In the genomic region with DNA sequence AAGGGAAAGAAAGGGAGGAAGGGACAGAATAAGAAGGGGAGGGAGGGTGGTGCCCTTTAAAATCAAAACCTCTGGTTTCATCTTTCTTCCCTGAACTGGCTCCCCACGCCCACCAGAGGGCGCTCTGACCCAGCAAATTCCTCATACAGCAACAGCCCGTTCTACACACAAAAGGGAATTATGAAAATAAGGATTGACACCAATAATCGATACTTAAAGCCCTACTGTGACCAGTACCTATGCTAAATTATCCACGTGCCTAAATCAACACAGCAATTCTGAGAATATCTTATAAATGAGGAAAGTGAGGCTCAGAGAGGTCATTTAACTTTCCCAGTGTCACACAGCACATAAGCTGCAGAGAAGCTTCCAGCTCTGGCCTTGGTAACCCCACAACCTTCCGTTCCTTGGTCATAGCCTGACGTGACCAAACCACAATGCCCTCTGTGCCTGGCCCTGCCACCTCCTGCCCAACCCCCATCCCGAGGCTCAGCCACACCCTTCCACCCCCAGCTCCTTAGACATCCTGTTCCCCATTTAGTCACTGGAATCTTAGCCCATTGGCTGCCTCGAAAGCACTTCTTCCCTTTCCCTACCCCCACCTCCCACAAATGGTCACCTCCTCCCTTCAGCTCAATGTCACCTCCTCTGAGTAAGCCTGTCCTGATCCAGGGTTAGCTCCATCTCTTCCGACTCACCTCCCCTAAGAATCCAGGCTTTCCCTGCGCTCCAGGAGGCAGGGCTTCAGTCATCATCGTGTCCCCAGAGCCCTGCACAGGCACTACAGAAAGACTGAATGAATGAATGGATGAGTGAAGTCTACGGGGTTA, we compare ENCODE assay signal across 3 cellular contexts.
TF ChIP-seq lines count a peak whose summit lies in the region.

No MANE protein-coding gene starts in this region.

TF ChIP-seq in A549, 52 proteins besides CTCF, POLR2A, EP300 and RAD21:
- TF ChIP-seq RNF2 (IDR thresholded peaks at IDR 0.05; ENCODE audit: borderline replicate concordance, low read depth): no peak
- TF ChIP-seq ZFP36 (IDR thresholded peaks at IDR 0.05; ENCODE audit: borderline replicate concordance, partially characterized antibody): peak; percentile 93
- TF ChIP-seq HDAC2 (IDR thresholded peaks at IDR 0.05): no peak
- no peak for TF ChIP-seq BHLHE40 (IDR thresholded peaks at IDR 0.05; ENCODE audit: low read depth, low read length)
- TF ChIP-seq NPAS2 (CRISPR knock-in tag; IDR thresholded peaks at IDR 0.05; ENCODE audit: borderline replicate concordance): no peak
- TF ChIP-seq CHD4 (IDR thresholded peaks at IDR 0.05; ENCODE audit: borderline replicate concordance): peak; percentile 23; the same call in 1 of the 2 replicates
- peak in 1 of 2 experiments; percentile 47; a peak in 2 of 5 replicates for TF ChIP-seq JUN (IDR thresholded peaks at IDR 0.05)
- no peak for TF ChIP-seq JUNB (IDR thresholded peaks at IDR 0.05)
- peak; percentile 95; the same call in 1 of the 2 replicates for TF ChIP-seq KDM1A (IDR thresholded peaks at IDR 0.05; ENCODE audit: low read depth)
- peak; percentile 94 for TF ChIP-seq SMC3 (IDR thresholded peaks at IDR 0.05)
- TF ChIP-seq, protein P1, sequence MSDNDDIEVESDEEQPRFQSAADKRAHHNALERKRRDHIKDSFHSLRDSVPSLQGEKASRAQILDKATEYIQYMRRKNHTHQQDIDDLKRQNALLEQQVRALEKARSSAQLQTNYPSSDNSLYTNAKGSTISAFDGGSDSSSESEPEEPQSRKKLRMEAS (IDR thresholded peaks at IDR 0.05): peak; percentile 9; the same call in 1 of the 2 replicates

TF ChIP-seq in GM12891, 5 proteins besides CTCF, POLR2A, EP300 and RAD21:
- TF ChIP-seq TAF1 (IDR thresholded peaks at IDR 0.05; ENCODE audit: low read depth, low read length) (no peak), POU2F2 (IDR thresholded peaks at IDR 0.05; ENCODE audit: low read depth, low read length) (no peak), SPI1 (IDR thresholded peaks at IDR 0.05; ENCODE audit: low read depth, low read length) (no peak), POLR2AphosphoS5 (IDR thresholded peaks at IDR 0.05; ENCODE audit: low read depth, low read length) (no peak), PAX5 (IDR thresholded peaks at IDR 0.05; ENCODE audit: insufficient read depth, low read length, severe bottlenecking) (no peak)

TF ChIP-seq in HepG2, 621 proteins besides CTCF, POLR2A, EP300 and RAD21 (continues in another document):
- no peak for TF ChIP-seq JARID2 (CRISPR knock-in tag; IDR thresholded peaks at IDR 0.05; ENCODE audit: insufficient replicate concordance)
- TF ChIP-seq MED8 (CRISPR knock-in tag; IDR thresholded peaks at IDR 0.05; ENCODE audit: insufficient replicate concordance): no peak
- TF ChIP-seq, protein P2, sequence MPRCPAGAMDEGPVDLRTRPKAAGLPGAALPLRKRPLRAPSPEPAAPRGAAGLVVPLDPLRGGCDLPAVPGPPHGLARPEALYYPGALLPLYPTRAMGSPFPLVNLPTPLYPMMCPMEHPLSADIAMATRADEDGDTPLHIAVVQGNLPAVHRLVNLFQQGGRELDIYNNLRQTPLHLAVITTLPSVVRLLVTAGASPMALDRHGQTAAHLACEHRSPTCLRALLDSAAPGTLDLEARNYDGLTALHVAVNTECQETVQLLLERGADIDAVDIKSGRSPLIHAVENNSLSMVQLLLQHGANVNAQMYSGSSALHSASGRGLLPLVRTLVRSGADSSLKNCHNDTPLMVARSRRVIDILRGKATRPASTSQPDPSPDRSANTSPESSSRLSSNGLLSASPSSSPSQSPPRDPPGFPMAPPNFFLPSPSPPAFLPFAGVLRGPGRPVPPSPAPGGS (CRISPR knock-in tag; IDR thresholded peaks at IDR 0.05): no peak
- peak; percentile 93 for TF ChIP-seq SMC3 (IDR thresholded peaks at IDR 0.05; ENCODE audit: low read length)
- no peak for TF ChIP-seq KAT2B (IDR thresholded peaks at IDR 0.05; ENCODE audit: borderline replicate concordance, low read depth, low read length)
- TF ChIP-seq RFXANK (CRISPR knock-in tag; IDR thresholded peaks at IDR 0.05): no peak
- no peak for TF ChIP-seq ZSCAN31 (CRISPR knock-in tag; IDR thresholded peaks at IDR 0.05; ENCODE audit: low read depth)
- TF ChIP-seq ZNF143 (CRISPR knock-in tag; IDR thresholded peaks at IDR 0.05): no peak
- no peak for TF ChIP-seq HMG20A (CRISPR knock-in tag; IDR thresholded peaks at IDR 0.05; ENCODE audit: borderline replicate concordance)
- no peak for TF ChIP-seq ZNF558 (CRISPR knock-in tag; IDR thresholded peaks at IDR 0.05; ENCODE audit: borderline replicate concordance)
- TF ChIP-seq, protein P3, sequence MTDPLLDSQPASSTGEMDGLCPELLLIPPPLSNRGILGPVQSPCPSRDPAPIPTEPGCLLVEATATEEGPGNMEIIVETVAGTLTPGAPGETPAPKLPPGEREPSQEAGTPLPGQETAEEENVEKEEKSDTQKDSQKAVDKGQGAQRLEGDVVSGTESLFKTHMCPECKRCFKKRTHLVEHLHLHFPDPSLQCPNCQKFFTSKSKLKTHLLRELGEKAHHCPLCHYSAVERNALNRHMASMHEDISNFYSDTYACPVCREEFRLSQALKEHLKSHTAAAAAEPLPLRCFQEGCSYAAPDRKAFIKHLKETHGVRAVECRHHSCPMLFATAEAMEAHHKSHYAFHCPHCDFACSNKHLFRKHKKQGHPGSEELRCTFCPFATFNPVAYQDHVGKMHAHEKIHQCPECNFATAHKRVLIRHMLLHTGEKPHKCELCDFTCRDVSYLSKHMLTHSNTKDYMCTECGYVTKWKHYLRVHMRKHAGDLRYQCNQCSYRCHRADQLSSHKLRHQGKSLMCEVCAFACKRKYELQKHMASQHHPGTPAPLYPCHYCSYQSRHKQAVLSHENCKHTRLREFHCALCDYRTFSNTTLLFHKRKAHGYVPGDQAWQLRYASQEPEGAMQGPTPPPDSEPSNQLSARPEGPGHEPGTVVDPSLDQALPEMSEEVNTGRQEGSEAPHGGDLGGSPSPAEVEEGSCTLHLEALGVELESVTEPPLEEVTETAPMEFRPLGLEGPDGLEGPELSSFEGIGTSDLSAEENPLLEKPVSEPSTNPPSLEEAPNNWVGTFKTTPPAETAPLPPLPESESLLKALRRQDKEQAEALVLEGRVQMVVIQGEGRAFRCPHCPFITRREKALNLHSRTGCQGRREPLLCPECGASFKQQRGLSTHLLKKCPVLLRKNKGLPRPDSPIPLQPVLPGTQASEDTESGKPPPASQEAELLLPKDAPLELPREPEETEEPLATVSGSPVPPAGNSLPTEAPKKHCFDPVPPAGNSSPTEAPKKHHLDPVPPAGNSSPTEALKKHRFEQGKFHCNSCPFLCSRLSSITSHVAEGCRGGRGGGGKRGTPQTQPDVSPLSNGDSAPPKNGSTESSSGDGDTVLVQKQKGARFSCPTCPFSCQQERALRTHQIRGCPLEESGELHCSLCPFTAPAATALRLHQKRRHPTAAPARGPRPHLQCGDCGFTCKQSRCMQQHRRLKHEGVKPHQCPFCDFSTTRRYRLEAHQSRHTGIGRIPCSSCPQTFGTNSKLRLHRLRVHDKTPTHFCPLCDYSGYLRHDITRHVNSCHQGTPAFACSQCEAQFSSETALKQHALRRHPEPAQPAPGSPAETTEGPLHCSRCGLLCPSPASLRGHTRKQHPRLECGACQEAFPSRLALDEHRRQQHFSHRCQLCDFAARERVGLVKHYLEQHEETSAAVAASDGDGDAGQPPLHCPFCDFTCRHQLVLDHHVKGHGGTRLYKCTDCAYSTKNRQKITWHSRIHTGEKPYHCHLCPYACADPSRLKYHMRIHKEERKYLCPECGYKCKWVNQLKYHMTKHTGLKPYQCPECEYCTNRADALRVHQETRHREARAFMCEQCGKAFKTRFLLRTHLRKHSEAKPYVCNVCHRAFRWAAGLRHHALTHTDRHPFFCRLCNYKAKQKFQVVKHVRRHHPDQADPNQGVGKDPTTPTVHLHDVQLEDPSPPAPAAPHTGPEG (CRISPR knock-in tag; IDR thresholded peaks at IDR 0.05): no peak
- TF ChIP-seq TGIF2 (CRISPR knock-in tag; IDR thresholded peaks at IDR 0.05): no peak
- TF ChIP-seq MTF2 (CRISPR knock-in tag; IDR thresholded peaks at IDR 0.05; ENCODE audit: borderline replicate concordance): no peak
- no peak for TF ChIP-seq SMYD3 (CRISPR knock-in tag; IDR thresholded peaks at IDR 0.05)
- TF ChIP-seq ZNF343 (CRISPR knock-in tag; IDR thresholded peaks at IDR 0.05): no peak
- TF ChIP-seq, protein P4, sequence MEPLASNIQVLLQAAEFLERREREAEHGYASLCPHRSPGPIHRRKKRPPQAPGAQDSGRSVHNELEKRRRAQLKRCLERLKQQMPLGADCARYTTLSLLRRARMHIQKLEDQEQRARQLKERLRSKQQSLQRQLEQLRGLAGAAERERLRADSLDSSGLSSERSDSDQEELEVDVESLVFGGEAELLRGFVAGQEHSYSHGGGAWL (CRISPR knock-in tag; IDR thresholded peaks at IDR 0.05): 0 out of 2 replicates have a peak, but pooled peaks have one; percentile 24
- TF ChIP-seq ZBTB38 (CRISPR knock-in tag; IDR thresholded peaks at IDR 0.05): no peak
- no peak for TF ChIP-seq HHEX (CRISPR knock-in tag; IDR thresholded peaks at IDR 0.05)
- TF ChIP-seq RBFOX2 (IDR thresholded peaks at IDR 0.05; ENCODE audit: low read depth, low read length): no peak
- TF ChIP-seq ZNF337 (CRISPR knock-in tag; IDR thresholded peaks at IDR 0.05; ENCODE audit: borderline replicate concordance, low read depth): no peak
- TF ChIP-seq, protein P5, sequence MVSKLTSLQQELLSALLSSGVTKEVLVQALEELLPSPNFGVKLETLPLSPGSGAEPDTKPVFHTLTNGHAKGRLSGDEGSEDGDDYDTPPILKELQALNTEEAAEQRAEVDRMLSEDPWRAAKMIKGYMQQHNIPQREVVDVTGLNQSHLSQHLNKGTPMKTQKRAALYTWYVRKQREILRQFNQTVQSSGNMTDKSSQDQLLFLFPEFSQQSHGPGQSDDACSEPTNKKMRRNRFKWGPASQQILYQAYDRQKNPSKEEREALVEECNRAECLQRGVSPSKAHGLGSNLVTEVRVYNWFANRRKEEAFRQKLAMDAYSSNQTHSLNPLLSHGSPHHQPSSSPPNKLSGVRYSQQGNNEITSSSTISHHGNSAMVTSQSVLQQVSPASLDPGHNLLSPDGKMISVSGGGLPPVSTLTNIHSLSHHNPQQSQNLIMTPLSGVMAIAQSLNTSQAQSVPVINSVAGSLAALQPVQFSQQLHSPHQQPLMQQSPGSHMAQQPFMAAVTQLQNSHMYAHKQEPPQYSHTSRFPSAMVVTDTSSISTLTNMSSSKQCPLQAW (CRISPR knock-in tag; IDR thresholded peaks at IDR 0.05): no peak
- TF ChIP-seq KDM3A (CRISPR knock-in tag; IDR thresholded peaks at IDR 0.05; ENCODE audit: low read depth): no peak
- TF ChIP-seq SOX13 (IDR thresholded peaks at IDR 0.05): no peak
- TF ChIP-seq SOX13 (CRISPR knock-in tag; conservative IDR thresholded peaks at IDR 0.05 in 1 of 2, IDR thresholded peaks at IDR 0.05 in 1 of 2): no peak
- TF ChIP-seq TEAD2 (CRISPR knock-in tag; IDR thresholded peaks at IDR 0.05): no peak
- no peak for TF ChIP-seq ZNF546 (CRISPR knock-in tag; conservative IDR thresholded peaks at IDR 0.05)
- no peak for TF ChIP-seq CBFB (CRISPR knock-in tag; IDR thresholded peaks at IDR 0.05)
- no peak for TF ChIP-seq SIX4 (CRISPR knock-in tag; IDR thresholded peaks at IDR 0.05)
- TF ChIP-seq, protein P6, sequence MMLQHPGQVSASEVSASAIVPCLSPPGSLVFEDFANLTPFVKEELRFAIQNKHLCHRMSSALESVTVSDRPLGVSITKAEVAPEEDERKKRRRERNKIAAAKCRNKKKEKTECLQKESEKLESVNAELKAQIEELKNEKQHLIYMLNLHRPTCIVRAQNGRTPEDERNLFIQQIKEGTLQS (CRISPR knock-in tag; IDR thresholded peaks at IDR 0.05): no peak
- no peak for TF ChIP-seq ZMYM2 (CRISPR knock-in tag; IDR thresholded peaks at IDR 0.05)
- TF ChIP-seq HNRNPL (IDR thresholded peaks at IDR 0.05; ENCODE audit: low read depth, low read length): no peak
- TF ChIP-seq, protein P7, sequence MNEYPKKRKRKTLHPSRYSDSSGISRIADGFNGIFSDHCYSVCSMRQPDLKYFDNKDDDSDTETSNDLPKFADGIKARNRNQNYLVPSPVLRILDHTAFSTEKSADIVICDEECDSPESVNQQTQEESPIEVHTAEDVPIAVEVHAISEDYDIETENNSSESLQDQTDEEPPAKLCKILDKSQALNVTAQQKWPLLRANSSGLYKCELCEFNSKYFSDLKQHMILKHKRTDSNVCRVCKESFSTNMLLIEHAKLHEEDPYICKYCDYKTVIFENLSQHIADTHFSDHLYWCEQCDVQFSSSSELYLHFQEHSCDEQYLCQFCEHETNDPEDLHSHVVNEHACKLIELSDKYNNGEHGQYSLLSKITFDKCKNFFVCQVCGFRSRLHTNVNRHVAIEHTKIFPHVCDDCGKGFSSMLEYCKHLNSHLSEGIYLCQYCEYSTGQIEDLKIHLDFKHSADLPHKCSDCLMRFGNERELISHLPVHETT (CRISPR knock-in tag; conservative IDR thresholded peaks at IDR 0.05): no peak
- TF ChIP-seq, protein P8, sequence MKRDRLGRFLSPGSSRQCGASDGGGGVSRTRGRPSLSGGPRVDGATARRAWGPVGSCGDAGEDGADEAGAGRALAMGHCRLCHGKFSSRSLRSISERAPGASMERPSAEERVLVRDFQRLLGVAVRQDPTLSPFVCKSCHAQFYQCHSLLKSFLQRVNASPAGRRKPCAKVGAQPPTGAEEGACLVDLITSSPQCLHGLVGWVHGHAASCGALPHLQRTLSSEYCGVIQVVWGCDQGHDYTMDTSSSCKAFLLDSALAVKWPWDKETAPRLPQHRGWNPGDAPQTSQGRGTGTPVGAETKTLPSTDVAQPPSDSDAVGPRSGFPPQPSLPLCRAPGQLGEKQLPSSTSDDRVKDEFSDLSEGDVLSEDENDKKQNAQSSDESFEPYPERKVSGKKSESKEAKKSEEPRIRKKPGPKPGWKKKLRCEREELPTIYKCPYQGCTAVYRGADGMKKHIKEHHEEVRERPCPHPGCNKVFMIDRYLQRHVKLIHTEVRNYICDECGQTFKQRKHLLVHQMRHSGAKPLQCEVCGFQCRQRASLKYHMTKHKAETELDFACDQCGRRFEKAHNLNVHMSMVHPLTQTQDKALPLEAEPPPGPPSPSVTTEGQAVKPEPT (CRISPR knock-in tag; IDR thresholded peaks at IDR 0.05; ENCODE audit: low read depth): no peak
- TF ChIP-seq ZNF768 (CRISPR knock-in tag; IDR thresholded peaks at IDR 0.05): peak; percentile 92
- no peak for TF ChIP-seq CREB1 (IDR thresholded peaks at IDR 0.05)
- no peak for TF ChIP-seq CREB1 (CRISPR knock-in tag; IDR thresholded peaks at IDR 0.05)
- TF ChIP-seq NONO (IDR thresholded peaks at IDR 0.05): no peak
- TF ChIP-seq NONO (CRISPR knock-in tag; conservative IDR thresholded peaks at IDR 0.05): 0 out of 2 replicates have a peak, but pooled peaks have one; percentile 21
